In the genomic region with DNA sequence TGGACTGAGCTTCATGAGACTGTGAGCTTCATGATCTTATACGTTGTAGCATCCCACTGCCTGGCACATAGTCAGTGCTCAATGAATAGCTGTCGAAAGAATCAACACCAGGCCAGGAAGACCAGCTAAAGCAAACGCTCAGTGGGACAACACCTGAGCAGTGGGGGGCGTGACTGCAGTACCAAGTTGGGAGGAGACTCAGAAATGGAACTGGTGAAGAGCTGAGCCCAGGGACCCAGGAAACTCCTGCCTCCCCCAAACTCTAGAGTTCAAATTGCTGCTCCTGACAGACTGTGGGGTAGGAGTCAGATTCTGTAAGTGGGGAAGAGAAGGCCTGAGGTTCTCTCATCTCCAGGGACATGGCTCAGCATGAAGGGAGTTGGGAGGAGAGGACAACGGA, we compare ENCODE assay signal across 20 cellular contexts. TPM values are rescaled to one million over a fixed set of nuclear protein-coding genes. Genes with fewer than 3 reads are reported as not detected.
DNase-seq lines count a peak whose midpoint lies in the region; ATAC-seq and TF ChIP-seq lines count a peak whose summit lies in the region.
"Had no signal": no experiment of that assay in that cellular context is flagged by ENCODE, and none has a peak within 500 bp of the region (broad histone marks: within the 10 kb centered on the region; RNA-seq: fewer than 3 reads in every experiment).

No MANE protein-coding gene starts in this region.

- peaks cover 1% of the 10 kb centered on the region for H3K36me3 Mint-ChIP-seq in activated CD8-positive, alpha-beta memory T cell treated with anti-CD3 and anti-CD28 coated beads, Interleukin-2, amount 10 ng/mL, durations not matched to agents 7 days and 5 days
- H3K36me3 Mint-ChIP-seq in osteocyte (ENCODE audit: unreplicated experiment) (no peaks in the 10 kb centered on the region), type B pancreatic cell (peaks cover 5% of the 10 kb centered on the region)

- CTCF ChIA-PET in activated CD8-positive, alpha-beta memory T cell treated with anti-CD3 and anti-CD28 coated beads, Interleukin-2, amount 10 ng/mL, durations not matched to agents 7 days and 5 days (lab: Charles Lee) = interaction anchor here (0.7 to 1.1 kb wide), 2 partner anchors 11 to 13 kb away, joined by 3 to 4 read pairs; no protein-coding TSS in a partner anchor

- TF ChIP-seq CTCF in osteocyte (IDR thresholded peaks at IDR 0.05) = no peak
- TF ChIP-seq CTCF in type B pancreatic cell (conservative IDR thresholded peaks at IDR 0.05) = no peak

- H3K27ac Mint-ChIP-seq in activated CD8-positive, alpha-beta memory T cell treated with anti-CD3 and anti-CD28 coated beads, Interleukin-2, amount 10 ng/mL, durations not matched to agents 7 days and 5 days = no peak overlapping the region
- H3K27ac Mint-ChIP-seq in osteocyte (ENCODE audit: unreplicated experiment) = no peak overlapping the region
- no peak overlapping the region for H3K27ac Mint-ChIP-seq in type B pancreatic cell
- H3K27ac Mint-ChIP-seq: B cell; CD8-positive, alpha-beta T cell had no signal

- H3K9me3 Mint-ChIP-seq in activated CD8-positive, alpha-beta memory T cell treated with anti-CD3 and anti-CD28 coated beads, Interleukin-2, amount 10 ng/mL, durations not matched to agents 7 days and 5 days (ENCODE audit: low read depth) = no peaks in the 10 kb centered on the region
- H3K9me3 Mint-ChIP-seq in osteocyte (ENCODE audit: unreplicated experiment) (no peaks in the 10 kb centered on the region), type B pancreatic cell (no peaks in the 10 kb centered on the region)
- H3K9me3 Mint-ChIP-seq: CD8-positive, alpha-beta T cell had no signal

- ATAC-seq in activated CD8-positive, alpha-beta memory T cell treated with anti-CD3 and anti-CD28 coated beads, Interleukin-2, amount 10 ng/mL, durations not matched to agents 7 days and 5 days = no peak
- ATAC-seq: CD8-positive, alpha-beta T cell; GM12878 had no signal

- H3K4me1 Mint-ChIP-seq in activated CD8-positive, alpha-beta memory T cell treated with anti-CD3 and anti-CD28 coated beads, Interleukin-2, amount 10 ng/mL, durations not matched to agents 7 days and 5 days = no peaks in the 10 kb centered on the region
- H3K4me1 Mint-ChIP-seq in osteocyte (ENCODE audit: unreplicated experiment) = no peaks in the 10 kb centered on the region
- no peaks in the 10 kb centered on the region for H3K4me1 Mint-ChIP-seq in type B pancreatic cell (ENCODE audit: unreplicated experiment)
- H3K4me1 Mint-ChIP-seq: B cell had no signal

- peak; percentile 24 for DNase-seq in activated CD8-positive, alpha-beta memory T cell treated with anti-CD3 and anti-CD28 coated beads for 24 hours
- DNase-seq in activated CD8-positive, alpha-beta memory T cell treated with anti-CD3 and anti-CD28 coated beads, Interleukin-2, amount 10 ng/mL, durations not matched to agents 7 days and 5 days = no peak
- DNase-seq in islet precursor cell = peak; percentile 25
- DNase-seq in osteocyte (ENCODE audit: extremely low spot score, unreplicated experiment) = peak; percentile 44
- peak; percentile 24 for DNase-seq in type B pancreatic cell (ENCODE audit: extremely low spot score, unreplicated experiment)
- DNase-seq in NCI-H2107 treated with DMSO at 0.1 percent for 48 hours (lab: John Stamatoyannopoulos, UW; ENCODE audit: unreplicated experiment) = no peak
- DNase-seq in globus pallidus (ENCODE audit: low spot score) = no peak
- no peak for DNase-seq in DMS53 treated with DMSO at 0.1 percent for 48 hours (lab: John Stamatoyannopoulos, UW; ENCODE audit: unreplicated experiment)
- DNase-seq: Caco-2; CD4-positive, CD25-positive, alpha-beta regulatory T cell; DMS153; DMS79; EL; GDM1; GM23248; H7; HCEC 1CT had no signal

- no peaks in the 10 kb centered on the region for H3K27me3 Mint-ChIP-seq in activated CD8-positive, alpha-beta memory T cell treated with anti-CD3 and anti-CD28 coated beads, Interleukin-2, amount 10 ng/mL, durations not matched to agents 7 days and 5 days
- no peaks in the 10 kb centered on the region for H3K27me3 Mint-ChIP-seq in osteocyte (ENCODE audit: unreplicated experiment)
- H3K27me3 Mint-ChIP-seq in type B pancreatic cell = no peaks in the 10 kb centered on the region
- H3K27me3 Mint-ChIP-seq: B cell; CD4-positive, CD25-positive, alpha-beta regulatory T cell had no signal

- no peak overlapping the region for H3K4me3 Mint-ChIP-seq in activated CD8-positive, alpha-beta memory T cell treated with anti-CD3 and anti-CD28 coated beads, Interleukin-2, amount 10 ng/mL, durations not matched to agents 7 days and 5 days
- H3K4me3 Mint-ChIP-seq in osteocyte (ENCODE audit: unreplicated experiment) (no peak overlapping the region), type B pancreatic cell (no peak overlapping the region)
- H3K4me3 Mint-ChIP-seq: B cell; CD4-positive, CD25-positive, alpha-beta regulatory T cell; CD8-positive, alpha-beta T cell had no signal

RNA-seq across cellular contexts. Expression of a gene that starts 59.3 kb away (rescaled TPM):
- total RNA-seq in activated CD8-positive, alpha-beta memory T cell treated with anti-CD3 and anti-CD28 coated beads, Interleukin-2, amount 10 ng/mL, durations not matched to agents 7 days and 5 days = 10 to 100 TPM; 27.0 to 28.7 TPM
- 26.9 and 29.1 TPM in 2 replicates for total RNA-seq in osteocyte
- total RNA-seq in type B pancreatic cell (ENCODE audit: low replicate concordance) = 35.0 and 48.1 TPM in 2 replicates

RNA-seq across cellular contexts. Expression of a gene that starts 59.8 kb away (rescaled TPM):
- 10 to 100 TPM; 56.7 to 69.8 TPM for total RNA-seq in activated CD8-positive, alpha-beta memory T cell treated with anti-CD3 and anti-CD28 coated beads, Interleukin-2, amount 10 ng/mL, durations not matched to agents 7 days and 5 days
- total RNA-seq in osteocyte (92.9 and 93.2 TPM in 2 replicates), type B pancreatic cell (ENCODE audit: low replicate concordance) (118 and 130 TPM in 2 replicates)

Comparison
In these comparisons a context has a peak if more than half of its experiments do, and no peak if none do; other contexts are left out.
1. DNase-seq: peak in activated CD8-positive, alpha-beta memory T cell treated with anti-CD3 and anti-CD28 coated beads for 24 hours (single experiment), islet precursor cell (single experiment), osteocyte (single experiment) and type B pancreatic cell (single experiment); none in activated CD8-positive, alpha-beta memory T cell treated with anti-CD3 and anti-CD28 coated beads, Interleukin-2, amount 10 ng/mL, durations not matched to agents 7 days and 5 days (single experiment), NCI-H2107 treated with DMSO at 0.1 percent for 48 hours (single experiment), globus pallidus (single experiment) and DMS53 treated with DMSO at 0.1 percent for 48 hours (single experiment).